In the genomic region with DNA sequence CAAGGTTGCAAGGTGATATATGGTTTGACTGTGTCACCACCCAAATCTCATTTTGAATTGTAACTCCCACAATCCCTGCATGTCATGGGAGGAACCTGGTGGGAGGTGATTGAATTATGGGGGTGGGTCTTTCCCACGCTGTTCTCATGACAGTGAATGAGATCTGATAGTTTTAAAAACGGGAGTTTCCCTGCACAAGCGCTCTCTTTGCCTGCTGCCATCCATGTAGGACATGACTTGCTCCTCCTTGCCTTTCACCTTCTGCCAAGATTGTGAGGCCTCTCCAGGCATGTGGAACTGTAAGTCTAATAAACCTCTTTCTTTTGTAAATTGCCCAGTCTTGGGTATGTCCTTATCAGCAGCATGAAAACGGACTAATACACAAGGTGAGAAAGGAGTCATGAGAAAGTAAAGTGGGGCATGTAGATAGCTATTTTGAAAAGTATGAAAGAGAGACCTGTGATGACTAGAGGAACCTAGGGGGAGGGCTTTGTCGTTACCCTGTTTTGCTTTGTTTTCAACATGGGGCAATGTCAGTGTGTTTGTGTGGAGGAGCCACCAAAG, we compare ENCODE assay signal across 15 cellular contexts. TPM values are rescaled to one million over a fixed set of nuclear protein-coding genes. Genes with fewer than 3 reads are reported as not detected.
DNase-seq lines count a peak whose midpoint lies in the region; ATAC-seq lines count a peak whose summit lies in the region.
"Had no signal": no experiment of that assay in that cellular context is flagged by ENCODE, and none has a peak within 500 bp of the region (broad histone marks: within the 10 kb centered on the region; RNA-seq: fewer than 3 reads in every experiment).

No MANE protein-coding gene starts in this region.

- no peak overlapping the region for H3K4me3 Mint-ChIP-seq in activated CD8-positive, alpha-beta memory T cell treated with anti-CD3 and anti-CD28 coated beads, Interleukin-2, amount 10 ng/mL, durations not matched to agents 7 days and 5 days
- no peak overlapping the region for H3K4me3 Mint-ChIP-seq in stimulated activated effector memory CD8-positive, alpha-beta T cell treated with anti-CD3 and anti-CD28 coated beads, Interleukin-12 subunit alpha, Interleukin-12 subunit beta, amount 100 ng/mL, for 72 hours
- H3K4me3 Mint-ChIP-seq: CD14-positive monocyte; CD4-positive, alpha-beta memory T cell had no signal

- no peak for ATAC-seq in activated CD8-positive, alpha-beta memory T cell treated with anti-CD3 and anti-CD28 coated beads, Interleukin-2, amount 10 ng/mL, durations not matched to agents 7 days and 5 days
- ATAC-seq in stimulated activated effector memory CD8-positive, alpha-beta T cell treated with anti-CD3 and anti-CD28 coated beads, Interleukin-12 subunit alpha, Interleukin-12 subunit beta, amount 100 ng/mL, for 72 hours: no peak
- ATAC-seq in GM21526 (IDR thresholded peaks at IDR 0.05; ENCODE audit: low FRiP score, unreplicated experiment): no peak
- ATAC-seq: A549 had no signal

- CTCF ChIA-PET in activated CD8-positive, alpha-beta memory T cell treated with anti-CD3 and anti-CD28 coated beads, Interleukin-2, amount 10 ng/mL, durations not matched to agents 7 days and 5 days (lab: Charles Lee): no interaction called here

- no peaks in the 10 kb centered on the region for H3K27me3 Mint-ChIP-seq in activated CD8-positive, alpha-beta memory T cell treated with anti-CD3 and anti-CD28 coated beads, Interleukin-2, amount 10 ng/mL, durations not matched to agents 7 days and 5 days
- H3K27me3 Mint-ChIP-seq: CD4-positive, alpha-beta memory T cell had no signal

- peaks cover 26% of the 10 kb centered on the region for H3K36me3 Mint-ChIP-seq in activated CD8-positive, alpha-beta memory T cell treated with anti-CD3 and anti-CD28 coated beads, Interleukin-2, amount 10 ng/mL, durations not matched to agents 7 days and 5 days
- H3K36me3 Mint-ChIP-seq in stimulated activated effector memory CD8-positive, alpha-beta T cell treated with anti-CD3 and anti-CD28 coated beads, Interleukin-12 subunit alpha, Interleukin-12 subunit beta, amount 100 ng/mL, for 72 hours: peaks cover 12% of the 10 kb centered on the region

- H3K27ac Mint-ChIP-seq in activated CD8-positive, alpha-beta memory T cell treated with anti-CD3 and anti-CD28 coated beads, Interleukin-2, amount 10 ng/mL, durations not matched to agents 7 days and 5 days: no peak overlapping the region
- peak overlapping the region; percentile 6 for H3K27ac Mint-ChIP-seq in stimulated activated effector memory CD8-positive, alpha-beta T cell treated with anti-CD3 and anti-CD28 coated beads, Interleukin-12 subunit alpha, Interleukin-12 subunit beta, amount 100 ng/mL, for 72 hours

- DNase-seq in activated CD8-positive, alpha-beta memory T cell treated with anti-CD3 and anti-CD28 coated beads, Interleukin-2, amount 10 ng/mL, durations not matched to agents 7 days and 5 days: peak; percentile 15
- DNase-seq in activated CD8-positive, alpha-beta memory T cell treated with anti-CD3 and anti-CD28 coated beads, Interleukin-2, amount 50 U/mL, for 4 hours: no peak
- DNase-seq in ecto neural progenitor cell (ENCODE audit: low spot score) (peak; percentile 10), mesenteric fat pad (ENCODE audit: low spot score) (peak; percentile 12), NCI-H187 (lab: John Stamatoyannopoulos, UW) (no peak), NCI-H2171 treated with DMSO at 0.1 percent for 48 hours (lab: John Stamatoyannopoulos, UW) (no peak)
- DNase-seq in stimulated activated effector memory CD8-positive, alpha-beta T cell treated with anti-CD3 and anti-CD28 coated beads, Interleukin-12 subunit alpha, Interleukin-12 subunit beta, amount 100 ng/mL, for 72 hours (ENCODE audit: low spot score in 2 of 2): no peak
- DNase-seq: CD4-positive, alpha-beta memory T cell; DMS153; DMS79 treated with DMSO at 0.1 percent for 48 hours; GF-D8; GM23248 had no signal

- H3K4me1 Mint-ChIP-seq in activated CD8-positive, alpha-beta memory T cell treated with anti-CD3 and anti-CD28 coated beads, Interleukin-2, amount 10 ng/mL, durations not matched to agents 7 days and 5 days: peaks cover 11% of the 10 kb centered on the region
- H3K4me1 Mint-ChIP-seq in stimulated activated effector memory CD8-positive, alpha-beta T cell treated with anti-CD3 and anti-CD28 coated beads, Interleukin-12 subunit alpha, Interleukin-12 subunit beta, amount 100 ng/mL, for 72 hours: peaks cover 54% of the 10 kb centered on the region

- H3K9me3 Mint-ChIP-seq in activated CD8-positive, alpha-beta memory T cell treated with anti-CD3 and anti-CD28 coated beads, Interleukin-2, amount 10 ng/mL, durations not matched to agents 7 days and 5 days (ENCODE audit: low read depth): no peaks in the 10 kb centered on the region
- H3K9me3 Mint-ChIP-seq in stimulated activated effector memory CD8-positive, alpha-beta T cell treated with anti-CD3 and anti-CD28 coated beads, Interleukin-12 subunit alpha, Interleukin-12 subunit beta, amount 100 ng/mL, for 72 hours: no peaks in the 10 kb centered on the region
- H3K9me3 Mint-ChIP-seq: CD4-positive, alpha-beta memory T cell had no signal

RNA-seq across cellular contexts. Expression of gene ZBTB49, which starts 6.3 kb away (rescaled TPM):
- total RNA-seq in activated CD8-positive, alpha-beta memory T cell treated with anti-CD3 and anti-CD28 coated beads, Interleukin-2, amount 10 ng/mL, durations not matched to agents 7 days and 5 days: 1 to 10 TPM; 4.8 to 8.1 TPM
- 3.8 TPM for total RNA-seq in mesenteric fat pad

RNA-seq across cellular contexts. Expression of gene LYAR, which starts 6.4 kb away (rescaled TPM):
- total RNA-seq in activated CD8-positive, alpha-beta memory T cell treated with anti-CD3 and anti-CD28 coated beads, Interleukin-2, amount 10 ng/mL, durations not matched to agents 7 days and 5 days: 10 to 100 TPM; 47.0 to 49.9 TPM
- 18.2 TPM for total RNA-seq in mesenteric fat pad

RNA-seq across cellular contexts. Expression of gene TMEM128, which starts 48.3 kb away (rescaled TPM):
- total RNA-seq in activated CD8-positive, alpha-beta memory T cell treated with anti-CD3 and anti-CD28 coated beads, Interleukin-2, amount 10 ng/mL, durations not matched to agents 7 days and 5 days: 10 to 100 TPM; 12.4 to 14.1 TPM
- total RNA-seq in mesenteric fat pad: 16.2 TPM

Comparison
In these comparisons a context has a peak if more than half of its experiments do, and no peak if none do; other contexts are left out.
1. DNase-seq: peak in activated CD8-positive, alpha-beta memory T cell treated with anti-CD3 and anti-CD28 coated beads, Interleukin-2, amount 10 ng/mL, durations not matched to agents 7 days and 5 days (single experiment), ecto neural progenitor cell (single experiment) and mesenteric fat pad (single experiment); none in activated CD8-positive, alpha-beta memory T cell treated with anti-CD3 and anti-CD28 coated beads, Interleukin-2, amount 50 U/mL, for 4 hours (single experiment), stimulated activated effector memory CD8-positive, alpha-beta T cell treated with anti-CD3 and anti-CD28 coated beads, Interleukin-12 subunit alpha, Interleukin-12 subunit beta, amount 100 ng/mL, for 72 hours (0 of 2), NCI-H187 (0 of 2) and NCI-H2171 treated with DMSO at 0.1 percent for 48 hours (single experiment).